In the genomic region with DNA sequence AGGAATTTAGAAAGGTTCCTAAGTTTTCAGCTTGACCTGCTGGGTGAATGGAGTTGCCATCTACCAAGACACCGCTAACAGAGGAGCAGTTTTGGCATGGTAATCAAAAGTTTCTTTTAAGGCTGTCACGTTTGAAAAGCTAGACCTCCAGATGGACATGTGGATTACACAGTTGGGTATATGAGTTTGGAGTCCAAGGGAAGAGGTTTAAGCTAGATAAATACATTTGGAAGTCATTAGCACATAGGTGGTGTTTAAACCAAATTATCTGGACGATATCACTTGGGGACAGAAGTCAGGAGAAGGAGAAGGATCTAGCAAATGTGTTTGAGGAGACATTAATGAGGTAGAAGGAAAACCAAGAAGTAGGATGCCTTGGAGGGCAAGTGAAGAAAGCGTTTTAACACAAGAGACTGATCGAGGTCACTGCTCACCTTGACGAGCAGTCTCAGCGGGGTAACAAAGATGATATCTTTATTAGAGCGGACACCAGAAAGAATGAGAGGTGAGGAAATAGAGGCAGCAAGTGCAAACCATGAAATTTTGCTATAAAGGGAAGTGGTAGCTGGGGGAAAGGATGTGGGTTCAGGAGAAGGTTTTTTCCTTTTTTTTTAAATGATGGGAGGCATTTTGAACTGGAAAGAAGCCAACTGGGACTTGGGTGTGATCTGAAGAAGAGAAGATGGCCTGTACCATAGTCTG, we compare ENCODE assay signal across 20 cellular contexts. TPM values are rescaled to one million over a fixed set of nuclear protein-coding genes. Genes with fewer than 3 reads are reported as not detected.
DNase-seq lines count a peak whose midpoint lies in the region; ATAC-seq and TF ChIP-seq lines count a peak whose summit lies in the region.
"Had no signal": no experiment of that assay in that cellular context is flagged by ENCODE, and none has a peak within 500 bp of the region (broad histone marks: within the 10 kb centered on the region; RNA-seq: fewer than 3 reads in every experiment).

No MANE protein-coding gene starts in this region.

- intact Hi-C loops in activated CD8-positive, alpha-beta T cell treated with anti-CD3 and anti-CD28 coated beads for 36 hours (cut with micrococcal nuclease): no loop called here
- intact Hi-C loops in activated CD4-positive, alpha-beta memory T cell treated with anti-CD3 and anti-CD28 coated beads for 36 hours (cut with micrococcal nuclease): loop anchor here (5.0 kb wide), 1 partner anchor 295 kb away; a partner anchor contains a TSS

- in situ Hi-C loops in KBM-7 (cut with MboI; ENCODE audit: low pct_unique_long_range_greater_than_20kb, low sequenced_read_pairs): loop anchor here (25.0 kb wide), 1 partner anchor 100 kb away; a partner anchor contains a TSS
- in situ Hi-C loops in ACHN (cut with HindIII; ENCODE audit: low pct_ligation_motif_present, low pct_unique_long_range_greater_than_20kb, low sequenced_read_pairs): no loop called here

- TF ChIP-seq CTCF in activated CD8-positive, alpha-beta T cell treated with anti-CD3 and anti-CD28 coated beads for 36 hours (IDR thresholded peaks at IDR 0.05): no peak

- peaks cover 1% of the 10 kb centered on the region for H3K27me3 Mint-ChIP-seq in activated CD8-positive, alpha-beta T cell treated with anti-CD3 and anti-CD28 coated beads, Interleukin-2, amount 10 ng/mL, durations not matched to agents 7 days and 5 days (ENCODE audit: low read depth)
- no peaks in the 10 kb centered on the region for H3K27me3 Mint-ChIP-seq in activated CD8-positive, alpha-beta T cell treated with anti-CD3 and anti-CD28 coated beads for 36 hours
- no peaks in the 10 kb centered on the region for H3K27me3 Mint-ChIP-seq in activated CD4-positive, alpha-beta memory T cell treated with anti-CD3 and anti-CD28 coated beads for 36 hours
- no peaks in the 10 kb centered on the region for H3K27me3 Mint-ChIP-seq in natural killer cell treated with Interleukin-12 subunit alpha and Interleukin-12 subunit beta and Interleukin-15 and Interleukin-18, amount 100 ng/mL, for 72 hours
- H3K27me3 Mint-ChIP-seq: progenitor cell of endocrine pancreas had no signal

- DNase-seq in activated CD8-positive, alpha-beta T cell treated with anti-CD3 and anti-CD28 coated beads, Interleukin-2, amount 10 ng/mL, durations not matched to agents 7 days and 5 days: no peak
- no peak for DNase-seq in activated CD8-positive, alpha-beta T cell treated with anti-CD3 and anti-CD28 coated beads for 36 hours
- DNase-seq in KBM-7: peak; percentile 84
- DNase-seq in activated CD4-positive, alpha-beta memory T cell treated with anti-CD3 and anti-CD28 coated beads for 36 hours: no peak
- no peak for DNase-seq in natural killer cell treated with Interleukin-12 subunit alpha and Interleukin-12 subunit beta and Interleukin-15 and Interleukin-18, amount 100 ng/mL, for 72 hours (ENCODE audit: low spot score)
- no peak for DNase-seq in NCI-H2107 (lab: John Stamatoyannopoulos, UW)
- no peak for DNase-seq in ACHN
- DNase-seq: aorta, gastrocnemius medialis, left ventricle myocardium superior, NCI-H1694, Peyer's patch, small intestine, SW 1271 had no signal

- H3K4me1 Mint-ChIP-seq in activated CD8-positive, alpha-beta T cell treated with anti-CD3 and anti-CD28 coated beads, Interleukin-2, amount 10 ng/mL, durations not matched to agents 7 days and 5 days (ENCODE audit: low read depth): peaks cover 61% of the 10 kb centered on the region
- H3K4me1 Mint-ChIP-seq in activated CD8-positive, alpha-beta T cell treated with anti-CD3 and anti-CD28 coated beads for 36 hours (ENCODE audit: low read depth): peaks cover 58% of the 10 kb centered on the region
- peaks cover 68% of the 10 kb centered on the region for H3K4me1 Mint-ChIP-seq in activated CD4-positive, alpha-beta memory T cell treated with anti-CD3 and anti-CD28 coated beads for 36 hours (ENCODE audit: low read depth)
- H3K4me1 Mint-ChIP-seq in natural killer cell treated with Interleukin-12 subunit alpha and Interleukin-12 subunit beta and Interleukin-15 and Interleukin-18, amount 100 ng/mL, for 72 hours (ENCODE audit: low read depth in 2 of 2): peaks cover 37 to 38% of the 10 kb centered on the region in 2 donors

- ATAC-seq in activated CD8-positive, alpha-beta T cell treated with anti-CD3 and anti-CD28 coated beads, Interleukin-2, amount 10 ng/mL, durations not matched to agents 7 days and 5 days: no peak
- ATAC-seq in activated CD8-positive, alpha-beta T cell treated with anti-CD3 and anti-CD28 coated beads for 36 hours: no peak
- ATAC-seq in natural killer cell treated with Interleukin-12 subunit alpha and Interleukin-12 subunit beta and Interleukin-15 and Interleukin-18, amount 100 ng/mL, for 72 hours: no peak
- ATAC-seq in HG02885 (IDR thresholded peaks at IDR 0.05; ENCODE audit: poor library complexity, unreplicated experiment): no peak
- ATAC-seq: gastrocnemius medialis, left ventricle myocardium superior had no signal

- POLR2A ChIA-PET in activated CD8-positive, alpha-beta T cell treated with anti-CD3 and anti-CD28 coated beads, Interleukin-2, amount 10 ng/mL, durations not matched to agents 7 days and 5 days (lab: Charles Lee): interaction anchor here (0.6 to 5.0 kb wide), 2 partner anchors 17 to 547 kb away, joined by 4 to 27 read pairs; a partner anchor contains a TSS
- POLR2A ChIA-PET in activated CD8-positive, alpha-beta T cell treated with anti-CD3 and anti-CD28 coated beads for 36 hours (lab: Charles Lee): interaction anchor here (1.4 to 5.0 kb wide), 3 partner anchors 9 to 17 kb away, joined by 3 to 32 read pairs (median 9); no protein-coding TSS in a partner anchor
- POLR2A ChIA-PET in activated CD4-positive, alpha-beta memory T cell treated with anti-CD3 and anti-CD28 coated beads for 36 hours (lab: Charles Lee): interaction anchor here (0.6 kb wide), 1 partner anchor 144 kb away, joined by 4 read pairs; no protein-coding TSS in a partner anchor

- H3K36me3 Mint-ChIP-seq in activated CD8-positive, alpha-beta T cell treated with anti-CD3 and anti-CD28 coated beads, Interleukin-2, amount 10 ng/mL, durations not matched to agents 7 days and 5 days (ENCODE audit: low read depth): no peaks in the 10 kb centered on the region
- no peaks in the 10 kb centered on the region for H3K36me3 Mint-ChIP-seq in activated CD8-positive, alpha-beta T cell treated with anti-CD3 and anti-CD28 coated beads for 36 hours (ENCODE audit: low read depth)
- no peaks in the 10 kb centered on the region for H3K36me3 Mint-ChIP-seq in activated CD4-positive, alpha-beta memory T cell treated with anti-CD3 and anti-CD28 coated beads for 36 hours
- H3K36me3 Mint-ChIP-seq in natural killer cell treated with Interleukin-12 subunit alpha and Interleukin-12 subunit beta and Interleukin-15 and Interleukin-18, amount 100 ng/mL, for 72 hours: no peaks in the 10 kb centered on the region

- H3K9me3 Mint-ChIP-seq in activated CD8-positive, alpha-beta T cell treated with anti-CD3 and anti-CD28 coated beads, Interleukin-2, amount 10 ng/mL, durations not matched to agents 7 days and 5 days (ENCODE audit: insufficient read depth): no peaks in the 10 kb centered on the region
- H3K9me3 Mint-ChIP-seq in activated CD8-positive, alpha-beta T cell treated with anti-CD3 and anti-CD28 coated beads for 36 hours: no peaks in the 10 kb centered on the region
- no peaks in the 10 kb centered on the region for H3K9me3 Mint-ChIP-seq in activated CD4-positive, alpha-beta memory T cell treated with anti-CD3 and anti-CD28 coated beads for 36 hours
- H3K9me3 Mint-ChIP-seq in natural killer cell treated with Interleukin-12 subunit alpha and Interleukin-12 subunit beta and Interleukin-15 and Interleukin-18, amount 100 ng/mL, for 72 hours: no peaks in the 10 kb centered on the region
- H3K9me3 Mint-ChIP-seq: activated T-helper 1 cell treated with anti-CD3 and anti-CD28 coated beads, Interleukin-12 subunit alpha, Interleukin-12 subunit beta, Interleukin-2, Interleukin-4 antibody, amounts not matched to agents 30 ng/mL and 10 ng/mL and 1 ng/mL, durations not matched to agents 14 hours and 24 hours and 36 hours had no signal

- H3K4me3 Mint-ChIP-seq in activated CD8-positive, alpha-beta T cell treated with anti-CD3 and anti-CD28 coated beads, Interleukin-2, amount 10 ng/mL, durations not matched to agents 7 days and 5 days: peak overlapping the region; percentile 5
- H3K4me3 Mint-ChIP-seq in activated CD8-positive, alpha-beta T cell treated with anti-CD3 and anti-CD28 coated beads for 36 hours: no peak overlapping the region
- no peak overlapping the region for H3K4me3 Mint-ChIP-seq in activated CD4-positive, alpha-beta memory T cell treated with anti-CD3 and anti-CD28 coated beads for 36 hours
- peak overlapping the region; percentile 53 for H3K4me3 Mint-ChIP-seq in natural killer cell treated with Interleukin-12 subunit alpha and Interleukin-12 subunit beta and Interleukin-15 and Interleukin-18, amount 100 ng/mL, for 72 hours
- H3K4me3 Mint-ChIP-seq: activated T-helper 1 cell treated with anti-CD3 and anti-CD28 coated beads, Interleukin-12 subunit alpha, Interleukin-12 subunit beta, Interleukin-2, Interleukin-4 antibody, amounts not matched to agents 30 ng/mL and 10 ng/mL and 1 ng/mL, durations not matched to agents 14 hours and 24 hours and 36 hours had no signal

- CTCF ChIA-PET in activated CD8-positive, alpha-beta T cell treated with anti-CD3 and anti-CD28 coated beads, Interleukin-2, amount 10 ng/mL, durations not matched to agents 7 days and 5 days (lab: Charles Lee): interaction anchor here (1.2 to 1.7 kb wide), 9 partner anchors 10 to 204 kb away, joined by 3 to 9 read pairs (median 6); no protein-coding TSS in a partner anchor
- CTCF ChIA-PET in activated CD8-positive, alpha-beta T cell treated with anti-CD3 and anti-CD28 coated beads for 36 hours (lab: Charles Lee): interaction anchor here (0.6 to 1.5 kb wide), 5 partner anchors 9 to 85 kb away, joined by 3 to 5 read pairs (median 3); no protein-coding TSS in a partner anchor
- CTCF ChIA-PET in activated CD4-positive, alpha-beta memory T cell treated with anti-CD3 and anti-CD28 coated beads for 36 hours (lab: Charles Lee): interaction anchor here (1.0 to 1.6 kb wide), 3 partner anchors 9 to 123 kb away, joined by 3 to 4 read pairs (median 4); no protein-coding TSS in a partner anchor

- peak overlapping the region; percentile 81 for H3K27ac Mint-ChIP-seq in activated CD8-positive, alpha-beta T cell treated with anti-CD3 and anti-CD28 coated beads, Interleukin-2, amount 10 ng/mL, durations not matched to agents 7 days and 5 days
- H3K27ac Mint-ChIP-seq in activated CD8-positive, alpha-beta T cell treated with anti-CD3 and anti-CD28 coated beads for 36 hours: no peak overlapping the region
- peak overlapping the region; percentile 35 for H3K27ac Mint-ChIP-seq in activated CD4-positive, alpha-beta memory T cell treated with anti-CD3 and anti-CD28 coated beads for 36 hours
- peak overlapping the region; percentile 3 to 13 for H3K27ac Mint-ChIP-seq in natural killer cell treated with Interleukin-12 subunit alpha and Interleukin-12 subunit beta and Interleukin-15 and Interleukin-18, amount 100 ng/mL, for 72 hours
- H3K27ac Mint-ChIP-seq: activated T-helper 1 cell treated with anti-CD3 and anti-CD28 coated beads, Interleukin-12 subunit alpha, Interleukin-12 subunit beta, Interleukin-2, Interleukin-4 antibody, amounts not matched to agents 30 ng/mL and 10 ng/mL and 1 ng/mL, durations not matched to agents 14 hours and 24 hours and 36 hours; progenitor cell of endocrine pancreas had no signal

RNA-seq across cellular contexts. Expression of a gene that starts 17.6 kb away (rescaled TPM):
- 100 to 1,000 TPM; 211 to 216 TPM for total RNA-seq in activated CD8-positive, alpha-beta T cell treated with anti-CD3 and anti-CD28 coated beads, Interleukin-2, amount 10 ng/mL, durations not matched to agents 7 days and 5 days
- 100 to 1,000 TPM; 176 to 183 TPM for total RNA-seq in activated CD8-positive, alpha-beta T cell treated with anti-CD3 and anti-CD28 coated beads for 36 hours
- total RNA-seq in activated CD4-positive, alpha-beta memory T cell treated with anti-CD3 and anti-CD28 coated beads for 36 hours: 100 to 1,000 TPM; 178 to 179 TPM
- 100 to 1,000 TPM; 124 to 199 TPM for total RNA-seq in natural killer cell treated with Interleukin-12 subunit alpha and Interleukin-12 subunit beta and Interleukin-15 and Interleukin-18, amount 100 ng/mL, for 72 hours

RNA-seq across cellular contexts. Expression of a gene that starts 18.5 kb away (rescaled TPM):
- total RNA-seq in activated CD8-positive, alpha-beta T cell treated with anti-CD3 and anti-CD28 coated beads, Interleukin-2, amount 10 ng/mL, durations not matched to agents 7 days and 5 days: under 1 TPM; 0.29 to 0.40 TPM
- total RNA-seq in activated CD8-positive, alpha-beta T cell treated with anti-CD3 and anti-CD28 coated beads for 36 hours: under 1 TPM in 1 of 2 experiments, not detected in 1; 0.23 TPM
- under 1 TPM; 0.19 to 0.27 TPM for total RNA-seq in activated CD4-positive, alpha-beta memory T cell treated with anti-CD3 and anti-CD28 coated beads for 36 hours
- under 1 TPM; 0.50 to 0.75 TPM for total RNA-seq in natural killer cell treated with Interleukin-12 subunit alpha and Interleukin-12 subunit beta and Interleukin-15 and Interleukin-18, amount 100 ng/mL, for 72 hours
- total RNA-seq: gastrocnemius medialis, myocyte, NCI-H460, Peyer's patch, urinary bladder had no signal

RNA-seq across cellular contexts. Expression of a gene that starts 25.6 kb away (rescaled TPM):
- 10 to 100 TPM; 31.3 to 31.6 TPM for total RNA-seq in activated CD8-positive, alpha-beta T cell treated with anti-CD3 and anti-CD28 coated beads, Interleukin-2, amount 10 ng/mL, durations not matched to agents 7 days and 5 days
- 10 to 100 TPM; 21.0 to 27.3 TPM for total RNA-seq in activated CD8-positive, alpha-beta T cell treated with anti-CD3 and anti-CD28 coated beads for 36 hours
- total RNA-seq in activated CD4-positive, alpha-beta memory T cell treated with anti-CD3 and anti-CD28 coated beads for 36 hours: 10 to 100 TPM; 31.1 to 35.2 TPM
- total RNA-seq in natural killer cell treated with Interleukin-12 subunit alpha and Interleukin-12 subunit beta and Interleukin-15 and Interleukin-18, amount 100 ng/mL, for 72 hours: 10 to 100 TPM; 33.3 to 34.5 TPM

RNA-seq across cellular contexts. Expression of a gene that starts 31.8 kb away (rescaled TPM):
- 100 to 1,000 TPM; 135 to 142 TPM for total RNA-seq in activated CD8-positive, alpha-beta T cell treated with anti-CD3 and anti-CD28 coated beads, Interleukin-2, amount 10 ng/mL, durations not matched to agents 7 days and 5 days
- 100 to 1,000 TPM; 196 to 211 TPM for total RNA-seq in activated CD8-positive, alpha-beta T cell treated with anti-CD3 and anti-CD28 coated beads for 36 hours
- 100 to 1,000 TPM; 186 to 193 TPM for total RNA-seq in activated CD4-positive, alpha-beta memory T cell treated with anti-CD3 and anti-CD28 coated beads for 36 hours
- total RNA-seq in natural killer cell treated with Interleukin-12 subunit alpha and Interleukin-12 subunit beta and Interleukin-15 and Interleukin-18, amount 100 ng/mL, for 72 hours: 100 to 1,000 TPM; 130 to 151 TPM

RNA-seq across cellular contexts. Expression of a gene that starts 32.2 kb away (rescaled TPM):
- 10 to 100 TPM; 51.8 to 56.6 TPM for total RNA-seq in activated CD8-positive, alpha-beta T cell treated with anti-CD3 and anti-CD28 coated beads, Interleukin-2, amount 10 ng/mL, durations not matched to agents 7 days and 5 days
- 10 to 100 TPM; 39.5 to 40.7 TPM for total RNA-seq in activated CD8-positive, alpha-beta T cell treated with anti-CD3 and anti-CD28 coated beads for 36 hours
- total RNA-seq in activated CD4-positive, alpha-beta memory T cell treated with anti-CD3 and anti-CD28 coated beads for 36 hours: 10 to 100 TPM; 39.2 to 41.0 TPM
- total RNA-seq in natural killer cell treated with Interleukin-12 subunit alpha and Interleukin-12 subunit beta and Interleukin-15 and Interleukin-18, amount 100 ng/mL, for 72 hours: 10 to 100 TPM; 43.1 to 78.0 TPM

Comparison
In these comparisons a context has a peak if more than half of its experiments do, and no peak if none do; other contexts are left out.
1. H3K4me3 Mint-ChIP-seq: peak in activated CD8-positive, alpha-beta T cell treated with anti-CD3 and anti-CD28 coated beads, Interleukin-2, amount 10 ng/mL, durations not matched to agents 7 days and 5 days (single experiment) and natural killer cell treated with Interleukin-12 subunit alpha and Interleukin-12 subunit beta and Interleukin-15 and Interleukin-18, amount 100 ng/mL, for 72 hours (single experiment); none in activated CD8-positive, alpha-beta T cell treated with anti-CD3 and anti-CD28 coated beads for 36 hours (single experiment) and activated CD4-positive, alpha-beta memory T cell treated with anti-CD3 and anti-CD28 coated beads for 36 hours (single experiment).